23 cellular contexts compared by ENCODE assay signal in the genomic region with DNA sequence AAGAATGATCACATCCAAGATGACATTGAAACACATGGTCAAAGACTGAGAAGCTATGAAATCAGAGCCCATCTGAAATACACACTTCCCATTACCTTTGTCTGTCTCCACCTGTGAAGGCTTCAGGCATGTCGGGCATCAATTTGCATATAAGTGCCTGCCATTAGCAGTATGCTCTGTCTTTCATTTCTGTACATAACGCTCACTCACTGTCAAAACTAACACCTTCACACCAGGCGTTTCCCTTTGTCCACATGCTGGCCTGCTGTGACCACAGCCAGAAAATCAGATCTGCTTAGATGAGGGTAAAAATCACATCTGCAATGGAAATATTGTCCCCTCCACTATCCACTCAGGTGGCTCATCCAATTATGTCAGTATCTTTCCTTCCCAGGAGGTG.
"Had no signal": no experiment of that assay in that cellular context is flagged by ENCODE, and none has a peak within 500 bp of the region (broad histone marks: within the 10 kb centered on the region; RNA-seq: fewer than 3 reads in every experiment).

No MANE protein-coding gene starts in this region.

- H3K27ac ChIP-seq: colonic mucosa, dorsolateral prefrontal cortex, epithelial cell of prostate, esophagus squamous epithelium, gastrocnemius medialis, heart right ventricle, left lung, lower lobe of right lung had no signal

- DNase-seq: colonic mucosa; dermis blood vessel endothelial cell; dorsolateral prefrontal cortex; effector CD4-positive, alpha-beta T cell; effector memory CD4-positive, alpha-beta T cell; erythroblast; esophagus squamous epithelium; foreskin fibroblast; foreskin melanocyte; gastrocnemius medialis; glutamatergic neuron; head of caudate nucleus; heart right ventricle; hippocampal formation; left cardiac atrium; left lung; left ventricle myocardium superior; lower lobe of right lung; mesenchymal stem cell; mucosa of descending colon; naive B cell; naive thymus-derived CD8-positive, alpha-beta T cell had no signal

- H3K36me3 ChIP-seq: colonic mucosa, esophagus squamous epithelium, gastrocnemius medialis, heart right ventricle, left lung, lower lobe of right lung had no signal

- H3K4me3 ChIP-seq: colonic mucosa, dorsolateral prefrontal cortex, esophagus squamous epithelium, gastrocnemius medialis, heart right ventricle, left lung, lower lobe of right lung, mucosa of descending colon had no signal

- H3K27me3 ChIP-seq: colonic mucosa, esophagus squamous epithelium, gastrocnemius medialis, heart right ventricle, left lung had no signal

- H3K9me3 ChIP-seq: colonic mucosa, gastrocnemius medialis, lower lobe of right lung, mucosa of descending colon had no signal
